17 cellular contexts compared by ENCODE assay signal in the genomic region with DNA sequence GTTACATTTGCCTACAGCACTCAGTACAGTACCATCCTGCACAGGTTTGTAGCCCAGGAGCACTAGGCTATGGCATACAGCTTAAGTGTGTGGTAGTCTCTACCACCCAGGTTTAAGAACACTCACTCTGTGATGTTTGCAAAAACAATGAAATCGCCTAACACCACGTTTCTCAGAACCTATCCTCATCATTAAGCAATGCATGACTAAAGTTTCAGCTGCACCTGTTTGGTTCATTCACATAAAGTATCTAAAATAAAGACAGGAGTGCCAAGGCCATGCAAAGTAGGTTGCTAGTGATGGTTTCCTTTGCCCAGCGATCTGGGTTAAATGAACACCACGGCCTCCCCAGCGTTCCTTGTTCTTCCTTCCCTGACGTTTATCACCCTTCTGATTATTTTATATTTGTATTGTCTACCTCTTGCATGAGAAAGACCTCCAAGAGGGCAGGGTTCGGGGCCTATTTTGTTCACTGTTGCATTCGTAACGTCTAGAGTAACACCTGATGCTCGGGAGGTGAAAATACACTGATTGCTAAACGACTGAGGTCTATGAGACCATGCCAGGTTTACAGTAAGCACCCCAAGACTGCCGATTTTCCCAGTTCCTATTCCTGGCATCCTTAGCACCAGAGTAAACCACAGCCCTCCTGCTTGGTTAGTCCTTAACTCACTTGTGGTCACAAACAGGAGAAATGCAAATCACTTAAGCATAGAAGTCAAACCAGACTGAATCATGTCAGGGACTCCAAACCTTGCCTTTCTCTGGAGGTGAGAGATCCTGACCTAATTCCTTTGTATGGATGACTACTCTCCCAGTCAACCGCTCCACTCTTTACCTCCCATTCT.
DNase-seq lines count a peak whose midpoint lies in the region; ATAC-seq and TF ChIP-seq lines count a peak whose summit lies in the region.
"Had no signal": no experiment of that assay in that cellular context is flagged by ENCODE, and none has a peak within 500 bp of the region (broad histone marks: within the 10 kb centered on the region; RNA-seq: fewer than 3 reads in every experiment).

No MANE protein-coding gene starts in this region.

- H3K27me3 ChIP-seq in iPS-18a (ENCODE audit: control insufficient read depth, insufficient read depth, low read length) (no peaks in the 10 kb centered on the region), colonic mucosa (no peaks in the 10 kb centered on the region)
- H3K27me3 ChIP-seq: right atrium auricular region, vagina had no signal

- TF ChIP-seq CTCF in GM12864 (IDR thresholded peaks at IDR 0.05; ENCODE audit: low read depth, low read length, missing control alignments) (no peak), colonic mucosa (IDR thresholded peaks at IDR 0.05) (no peak)

- H3K27ac ChIP-seq in iPS-18a (ENCODE audit: low read length) (no peak overlapping the region), colonic mucosa (no peak overlapping the region)
- H3K27ac ChIP-seq: right atrium auricular region, vagina had no signal

- H3K9ac ChIP-seq in iPS-18a (ENCODE audit: low read length) = no peak overlapping the region
- H3K9ac ChIP-seq in colonic mucosa (ENCODE audit: low read depth in 2 of 2, low read length in 2 of 2) = no peak overlapping the region
- H3K9ac ChIP-seq: SK-N-SH had no signal

- H3K36me3 ChIP-seq in iPS-18a (ENCODE audit: control insufficient read depth, low read depth, low read length) (no peaks in the 10 kb centered on the region), colonic mucosa (no peaks in the 10 kb centered on the region)
- H3K36me3 ChIP-seq: right atrium auricular region, vagina had no signal

- H3K4me1 ChIP-seq in iPS-18a (ENCODE audit: control insufficient read depth, low read depth, low read length) (peaks cover 37% of the 10 kb centered on the region), colonic mucosa (peaks cover 3% of the 10 kb centered on the region)

- intact Hi-C loops in colonic mucosa (cut with DNase I) = no loop called here

- H3K9me3 ChIP-seq in iPS-18a (ENCODE audit: control insufficient read depth, low read depth, low read length) (no peaks in the 10 kb centered on the region), colonic mucosa (no peaks in the 10 kb centered on the region)
- H3K9me3 ChIP-seq: right atrium auricular region, SK-N-SH, vagina had no signal

- ATAC-seq in GM21390 (IDR thresholded peaks at IDR 0.05; ENCODE audit: unreplicated experiment) = peak; percentile 34
- ATAC-seq in HG02973 (IDR thresholded peaks at IDR 0.05; ENCODE audit: unreplicated experiment) = no peak
- no peak for ATAC-seq in HG03196 (IDR thresholded peaks at IDR 0.05; ENCODE audit: unreplicated experiment)

- DNase-seq in GM12864 (ENCODE audit: low read depth) (no peak), MV-4-11 (lab: John Stamatoyannopoulos, UW) (peak; percentile 17), colonic mucosa (no peak), NCI-H2081 (lab: John Stamatoyannopoulos, UW) (no peak)
- DNase-seq: activated CD8-positive, alpha-beta memory T cell treated with anti-CD3 and anti-CD28 coated beads, Interleukin-2, amount 50 U/mL, for 48 hours; activated naive CD4-positive, alpha-beta T cell treated with anti-CD3 and anti-CD28 coated beads for 36 hours; glutamatergic neuron; H9; NCI-H2081 treated with DMSO at 0.1 percent for 48 hours; NCI-H524 treated with DMSO at 0.1 percent for 48 hours; SK-N-SH had no signal

- H3K4me3 ChIP-seq in GM12864 (ENCODE audit: low read depth, low read length) (peak overlapping the region; percentile 83; the same call in 1 of the 2 replicates), iPS-18a (ENCODE audit: low read length) (peak overlapping the region; percentile 85), colonic mucosa (no peak overlapping the region)
- H3K4me3 ChIP-seq: right atrium auricular region, vagina had no signal
